In the genomic region with DNA sequence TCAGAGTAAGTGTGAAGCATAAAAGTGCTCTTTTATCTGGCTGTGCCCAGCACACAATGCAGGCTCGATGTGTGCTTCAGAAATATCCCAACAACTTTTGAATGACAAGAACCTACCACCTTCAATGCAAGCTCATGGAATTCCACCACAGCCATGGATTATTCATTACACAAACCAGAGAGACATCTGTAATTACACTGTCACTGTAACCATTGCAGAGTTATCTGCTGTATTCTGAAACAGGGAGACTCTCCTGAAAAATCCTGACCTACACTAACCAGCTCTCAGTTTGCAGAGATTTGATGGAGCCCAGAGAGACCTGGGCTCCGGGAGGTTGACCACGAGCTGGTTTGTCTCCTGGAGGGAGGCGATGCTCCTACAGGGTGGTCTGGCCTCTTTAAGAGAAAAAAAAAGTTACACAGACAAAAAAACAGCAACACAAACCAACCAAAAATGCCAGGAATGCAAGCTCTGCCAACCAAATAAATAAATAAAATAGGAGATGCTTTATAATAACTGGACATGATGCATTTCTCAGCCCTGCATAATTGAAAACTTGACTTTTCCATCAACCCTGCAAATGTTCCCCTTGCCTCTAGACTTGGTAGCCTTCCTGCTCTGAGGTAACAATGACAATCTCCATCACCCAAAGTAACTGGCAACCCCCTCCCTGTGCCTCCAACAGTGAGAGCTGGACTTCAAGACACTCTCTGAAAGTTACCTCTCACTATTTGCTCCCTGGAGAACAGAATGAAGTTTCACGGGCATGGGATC, we compare ENCODE assay signal across 9 cellular contexts.
DNase-seq lines count a peak whose midpoint lies in the region; FAIRE-seq and TF ChIP-seq lines count a peak whose summit lies in the region.
"Had no signal": no experiment of that assay in that cellular context is flagged by ENCODE, and none has a peak within 500 bp of the region (broad histone marks: within the 10 kb centered on the region; RNA-seq: fewer than 3 reads in every experiment).

No MANE protein-coding gene starts in this region.

- TF ChIP-seq CTCF in Peyer's patch (IDR thresholded peaks at IDR 0.05) (no peak), D721Med (IDR thresholded peaks at IDR 0.05; ENCODE audit: insufficient read depth, missing control alignments) (no peak)

- H3K4me3 ChIP-seq in Peyer's patch = peak overlapping the region; percentile 61 to 89 (median 80)
- H3K4me3 ChIP-seq in skeletal muscle tissue (ENCODE audit: low read length in 3 of 3) = peak overlapping the region; percentile 6 to 84 (median 23)

- no peak for FAIRE-seq in D721Med (lab: Jason Lieb, UNC)

- H3K27ac ChIP-seq in Peyer's patch (peak overlapping the region; percentile 61 to 98 (median 90)), epithelial cell of prostate (peak overlapping the region; percentile 0), skeletal muscle tissue (ENCODE audit: low read depth, low read length) (peak overlapping the region; percentile 42)

- H3K9ac ChIP-seq in skeletal muscle tissue (ENCODE audit: low read depth in 1 of 3, low read length in 3 of 3) = peak overlapping the region; percentile 27 to 65 (median 35)

- DNase-seq in GM03348 (ENCODE audit: low spot score) = peak; percentile 49
- no peak for DNase-seq in Peyer's patch
- DNase-seq in epithelial cell of prostate (ENCODE audit: low read depth, low spot score) = no peak
- DNase-seq in D721Med (ENCODE audit: insufficient read length, low spot score) = no peak
- DNase-seq in medulla oblongata (ENCODE audit: extremely low spot score) = no peak
- DNase-seq in inferior parietal cortex (ENCODE audit: extremely low spot score) = no peak
- DNase-seq in activated CD4-positive, alpha-beta T cell treated with anti-CD3 and anti-CD28 coated beads for 48 hours = no peak
- DNase-seq: NCI-H1048 had no signal

- TF ChIP-seq POLR2A in Peyer's patch (IDR thresholded peaks at IDR 0.05) = no peak

- H3K4me1 ChIP-seq in Peyer's patch = peaks cover 0 to 25% (median 9%) of the 10 kb centered on the region in 4 donors
- H3K4me1 ChIP-seq in skeletal muscle tissue (ENCODE audit: control insufficient read depth in 3 of 3, insufficient read depth in 3 of 3, low read length in 3 of 3) = peaks cover 15 to 39% (median 17%) of the 10 kb centered on the region in 3 donors

- H3K36me3 ChIP-seq in Peyer's patch (peaks cover 0 to 2% (median 0%) of the 10 kb centered on the region in 3 donors), skeletal muscle tissue (ENCODE audit: control insufficient read depth in 3 of 3, insufficient read depth in 3 of 3, low read length in 3 of 3) (peaks cover 2 to 8% (median 7%) of the 10 kb centered on the region in 3 donors)

- H3K9me3 ChIP-seq in Peyer's patch (no peaks in the 10 kb centered on the region), skeletal muscle tissue (ENCODE audit: control insufficient read depth in 3 of 3, low read length in 3 of 3) (no peaks in the 10 kb centered on the region)

- no peaks in the 10 kb centered on the region for H3K27me3 ChIP-seq in Peyer's patch
- H3K27me3 ChIP-seq in skeletal muscle tissue (ENCODE audit: control insufficient read depth in 3 of 3, insufficient read depth in 3 of 3, low read length in 3 of 3) = no peaks in the 10 kb centered on the region

Comparison
In these comparisons a context has a peak if more than half of its experiments do, and no peak if none do; other contexts are left out.
1. H3K27ac ChIP-seq: peak in every context shown above with its lines; median percentile 90 in Peyer's patch; 42 in skeletal muscle tissue; 0 in epithelial cell of prostate.